ENCODE assay signal across 8 cellular contexts in the genomic region with DNA sequence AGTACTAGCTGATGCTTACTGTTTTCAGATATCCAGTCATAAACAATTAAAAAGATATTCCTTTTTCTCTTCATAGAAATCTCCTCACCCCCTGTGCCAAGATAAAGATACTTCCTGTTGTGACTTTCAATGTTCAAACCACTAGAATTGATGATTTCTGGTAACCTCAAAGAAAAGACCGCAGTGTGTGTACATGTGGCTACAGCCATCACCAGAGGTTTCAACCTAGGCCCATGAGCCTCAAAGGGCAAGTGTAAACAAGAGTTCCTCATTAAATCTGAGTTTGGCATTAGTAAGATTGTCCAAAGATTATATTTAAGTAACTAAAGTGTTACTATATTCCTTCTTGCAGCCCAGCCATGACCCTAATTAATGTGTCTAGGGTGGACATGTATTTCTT.
"Had no signal": no experiment of that assay in that cellular context is flagged by ENCODE, and none has a peak within 500 bp of the region (broad histone marks: within the 10 kb centered on the region; RNA-seq: fewer than 3 reads in every experiment).

No MANE protein-coding gene starts in this region.

- H3K4me1 Mint-ChIP-seq: IgD-negative memory B cell had no signal

- H3K4me3 Mint-ChIP-seq: GM23338, H9, IgD-negative memory B cell had no signal

- H2AFZ ChIP-seq: GM23338 had no signal

- H3K4me2 ChIP-seq: GM23338 had no signal

- H3K27ac Mint-ChIP-seq: GM23338, H9 had no signal

- DNase-seq: H9, HCEC 1CT, KBM-7 had no signal

- ATAC-seq: GM23338 had no signal

- H3K9me3 Mint-ChIP-seq: GM23338, H9 had no signal

- H3K36me3 Mint-ChIP-seq: IgD-negative memory B cell had no signal

- H3K27me3 Mint-ChIP-seq: IgD-negative memory B cell had no signal

- FAIRE-seq: H1, H54, HTR-8/SVneo had no signal

- H3K4me3 ChIP-seq: GM23338 had no signal
